In genomic region chr2:84038866-84039265, GRCh38 we compare ENCODE assay signal across 1 cellular context.
TF ChIP-seq lines count a peak whose summit lies in the region.

No MANE protein-coding gene starts in this region.

TF ChIP-seq in K562, 482 proteins besides CTCF, POLR2A, EP300 and RAD21 (continued from another document and continues in another):
- TF ChIP-seq ZBTB40 (IDR thresholded peaks at IDR 0.05) = no peak
- TF ChIP-seq ZBTB40 (CRISPR knock-in tag; IDR thresholded peaks at IDR 0.05) = no peak
- no peak for TF ChIP-seq FOXO4 (CRISPR knock-in tag; IDR thresholded peaks at IDR 0.05)
- TF ChIP-seq ZNF445 (CRISPR knock-in tag; IDR thresholded peaks at IDR 0.05; ENCODE audit: low read depth) = no peak
- TF ChIP-seq SRSF1 (IDR thresholded peaks at IDR 0.05; ENCODE audit: low read depth, low read length) = no peak
- no peak for TF ChIP-seq PCBP2 (IDR thresholded peaks at IDR 0.05; ENCODE audit: low read depth, low read length, poor library complexity, severe bottlenecking)
- TF ChIP-seq SNRNP70 (optimal IDR thresholded peaks at IDR 0.05; ENCODE audit: low read depth, low read length) = no peak
- peak; percentile 32; the same call in 1 of the 2 replicates for TF ChIP-seq DPF2 (IDR thresholded peaks at IDR 0.05)
- TF ChIP-seq ESRRA (IDR thresholded peaks at IDR 0.05; ENCODE audit: borderline replicate concordance, low read depth) = no peak
- no peak for TF ChIP-seq ZNF316 (IDR thresholded peaks at IDR 0.05)
- TF ChIP-seq ELF2 (CRISPR knock-in tag; IDR thresholded peaks at IDR 0.05) = no peak
- TF ChIP-seq PBX2 (CRISPR knock-in tag; IDR thresholded peaks at IDR 0.05; ENCODE audit: low read depth) = no peak
- TF ChIP-seq PBX2 (tag; conservative IDR thresholded peaks at IDR 0.05; ENCODE audit: low read depth) = peak; percentile 73
- TF ChIP-seq MEF2A (IDR thresholded peaks at IDR 0.05; ENCODE audit: control insufficient read depth, low read depth, low read length) = no peak
- TF ChIP-seq MXI1 (IDR thresholded peaks at IDR 0.05; ENCODE audit: low read depth, low read length) = no peak
- no peak for TF ChIP-seq RNF2 (IDR thresholded peaks at IDR 0.05)
- TF ChIP-seq ZNF699 (CRISPR knock-in tag; IDR thresholded peaks at IDR 0.05; ENCODE audit: insufficient replicate concordance) = no peak
- TF ChIP-seq GATAD2A (IDR thresholded peaks at IDR 0.05) = no peak
- peak; percentile 78 for TF ChIP-seq NFIC (IDR thresholded peaks at IDR 0.05)
- no peak for TF ChIP-seq ZNF644 (tag; IDR thresholded peaks at IDR 0.05; ENCODE audit: low read depth)
- TF ChIP-seq ATF2 (CRISPR knock-in tag; IDR thresholded peaks at IDR 0.05) = no peak
- no peak for TF ChIP-seq CHD4 (IDR thresholded peaks at IDR 0.05; ENCODE audit: insufficient read depth, insufficient replicate concordance, low read depth, low read length, poor library complexity, severe bottlenecking)
- no peak for TF ChIP-seq CEBPZ (IDR thresholded peaks at IDR 0.05; ENCODE audit: borderline replicate concordance, low read depth, low read length)
- TF ChIP-seq ZBTB7A (IDR thresholded peaks at IDR 0.05; ENCODE audit: borderline replicate concordance, control insufficient read depth, low read depth, low read length) = peak; percentile 39; the same call in 1 of the 2 replicates
- 0 out of 2 replicates have a peak, but pooled peaks have one; percentile 29 for TF ChIP-seq SMARCE1 (IDR thresholded peaks at IDR 0.05)
- TF ChIP-seq ZNF23 (CRISPR knock-in tag; IDR thresholded peaks at IDR 0.05) = no peak
- 0 out of 2 replicates have a peak, but pooled peaks have one; percentile 11 for TF ChIP-seq PKNOX1 (IDR thresholded peaks at IDR 0.05)
- TF ChIP-seq HMBOX1 (IDR thresholded peaks at IDR 0.05) = peak; percentile 100
- TF ChIP-seq ZBTB12 (CRISPR knock-in tag; IDR thresholded peaks at IDR 0.05) = no peak
- no peak for TF ChIP-seq THRAP3 (IDR thresholded peaks at IDR 0.05; ENCODE audit: borderline replicate concordance)
- no peak for TF ChIP-seq FIP1L1 (IDR thresholded peaks at IDR 0.05; ENCODE audit: low read depth, low read length, poor library complexity, severe bottlenecking)
- TF ChIP-seq PML (IDR thresholded peaks at IDR 0.05; ENCODE audit: low read length) = no peak
- TF ChIP-seq SPI1 (IDR thresholded peaks at IDR 0.05; ENCODE audit: borderline replicate concordance, low read depth, low read length) = peak; percentile 74; the same call in 1 of the 2 replicates
- TF ChIP-seq SMARCA4 (IDR thresholded peaks at IDR 0.05) = 0 out of 2 replicates have a peak, but pooled peaks have one; percentile 21
- no peak for TF ChIP-seq ZNF174 (CRISPR knock-in tag; IDR thresholded peaks at IDR 0.05)
- no peak for TF ChIP-seq NCOA4 (IDR thresholded peaks at IDR 0.05; ENCODE audit: partially characterized antibody)
- peak; percentile 80 for TF ChIP-seq MEIS2 (IDR thresholded peaks at IDR 0.05; ENCODE audit: partially characterized antibody)
